ENCODE assay signal across 9 cellular contexts in the genomic region with DNA sequence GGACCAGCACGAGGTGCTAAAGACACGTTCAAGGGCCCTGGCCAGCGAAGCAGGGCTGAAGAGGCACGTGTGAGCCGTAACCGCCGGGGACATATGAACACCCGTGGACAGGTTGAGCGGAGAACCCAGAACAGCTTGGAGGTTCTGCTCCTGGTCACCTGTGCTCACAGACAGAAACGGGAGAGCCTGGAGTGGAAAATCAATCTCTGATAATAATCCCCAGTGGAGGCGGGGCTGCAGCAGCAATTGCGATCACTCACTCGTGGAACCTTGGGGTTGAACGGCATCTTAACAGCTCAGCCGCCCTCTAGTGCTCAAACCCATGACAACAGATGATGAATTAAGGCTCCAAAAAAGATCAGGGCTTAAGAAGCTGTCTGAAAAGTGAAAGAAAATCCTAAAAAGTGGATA. TPM values are rescaled to one million over a fixed set of nuclear protein-coding genes. Genes with fewer than 3 reads are reported as not detected.
DNase-seq lines count a peak whose midpoint lies in the region; ATAC-seq and TF ChIP-seq lines count a peak whose summit lies in the region.
"Had no signal": no experiment of that assay in that cellular context is flagged by ENCODE, and none has a peak within 500 bp of the region (broad histone marks: within the 10 kb centered on the region; RNA-seq: fewer than 3 reads in every experiment).

No MANE protein-coding gene starts in this region.

- DNase-seq in activated CD4-positive, CD25-positive, alpha-beta regulatory T cell treated with anti-CD3 and anti-CD28 coated beads, Interleukin-2, amount 50 U/mL, for 16 hours (ENCODE audit: low read depth, low spot score), result peak; percentile 12
- peak; percentile 47 for DNase-seq in NCI-H82 treated with DMSO at 0.1 percent for 48 hours (lab: John Stamatoyannopoulos, UW; ENCODE audit: unreplicated experiment)
- no peak for DNase-seq in activated naive CD4-positive, alpha-beta T cell treated with anti-CD3 and anti-CD28 coated beads, Interleukin-2, amount 50 U/mL, for 72 hours (ENCODE audit: low spot score in 2 of 2)
- peak in 7 of 9 donors; percentile 42 to 72 (median 64) for DNase-seq in naive thymus-derived CD4-positive, alpha-beta T cell
- no peak for DNase-seq in esophagus muscularis mucosa (ENCODE audit: extremely low spot score)

- H3K9me3 Mint-ChIP-seq in activated naive CD4-positive, alpha-beta T cell treated with anti-CD3 and anti-CD28 coated beads, Interleukin-2, amount 50 U/mL, for 72 hours, result no peaks in the 10 kb centered on the region
- H3K9me3 Mint-ChIP-seq in naive thymus-derived CD4-positive, alpha-beta T cell, result peaks cover 0 to 1% (median 0%) of the 10 kb centered on the region in 11 donors
- H3K9me3 Mint-ChIP-seq: activated naive CD4-positive, alpha-beta T cell treated with anti-CD3 and anti-CD28 coated beads, Interleukin-2, amount 50 U/mL, for 24 hours had no signal

- POLR2A ChIA-PET in naive thymus-derived CD4-positive, alpha-beta T cell (lab: Charles Lee), result interaction anchor here (0.6 to 3.6 kb wide), 8 partner anchors 26 to 184 kb away, joined by 3 to 26 read pairs (median 3); a partner anchor contains a TSS

- H3K27ac ChIP-seq in naive thymus-derived CD4-positive, alpha-beta T cell (ENCODE audit: low read depth, low read length), result no peak overlapping the region
- no peak overlapping the region for H3K27ac ChIP-seq in esophagus muscularis mucosa (replicated peaks in 1 of 4)

- no peaks in the 10 kb centered on the region for H3K36me3 Mint-ChIP-seq in activated naive CD4-positive, alpha-beta T cell treated with anti-CD3 and anti-CD28 coated beads, Interleukin-2, amount 50 U/mL, for 72 hours
- H3K36me3 Mint-ChIP-seq in naive thymus-derived CD4-positive, alpha-beta T cell, result peaks cover 0 to 35% (median 0%) of the 10 kb centered on the region in 5 donors

- H3K9me3 ChIP-seq in naive thymus-derived CD4-positive, alpha-beta T cell (ENCODE audit: control insufficient read depth in 2 of 3, low read length in 3 of 3), result no peaks in the 10 kb centered on the region
- H3K9me3 ChIP-seq in esophagus muscularis mucosa, result no peaks in the 10 kb centered on the region

- no peak for TF ChIP-seq CTCF in esophagus muscularis mucosa (IDR thresholded peaks at IDR 0.05)

- peaks cover 11 to 27% (median 20%) of the 10 kb centered on the region in 7 donors for H3K4me1 Mint-ChIP-seq in naive thymus-derived CD4-positive, alpha-beta T cell

- peaks cover 9% of the 10 kb centered on the region in 2 donors for H3K4me1 ChIP-seq in naive thymus-derived CD4-positive, alpha-beta T cell (ENCODE audit: control insufficient read depth in 2 of 2, insufficient read depth in 2 of 2, low read length in 2 of 2)
- peaks cover 6 to 11% (median 8%) of the 10 kb centered on the region in 4 donors for H3K4me1 ChIP-seq in esophagus muscularis mucosa

- H3K27me3 Mint-ChIP-seq in naive thymus-derived CD4-positive, alpha-beta T cell, result no peaks in the 10 kb centered on the region
- H3K27me3 Mint-ChIP-seq: activated naive CD4-positive, alpha-beta T cell treated with anti-CD3 and anti-CD28 coated beads, Interleukin-2, amount 50 U/mL, for 24 hours had no signal

- no peak overlapping the region for H3K4me3 Mint-ChIP-seq in naive thymus-derived CD4-positive, alpha-beta T cell
- H3K4me3 Mint-ChIP-seq: activated naive CD4-positive, alpha-beta T cell treated with anti-CD3 and anti-CD28 coated beads, Interleukin-2, amount 50 U/mL, for 24 hours had no signal

- TF ChIP-seq POLR2A in esophagus muscularis mucosa (IDR thresholded peaks at IDR 0.05; ENCODE audit: low read depth), result no peak

- H3K4me3 ChIP-seq in naive thymus-derived CD4-positive, alpha-beta T cell (ENCODE audit: low read length), result no peak overlapping the region
- no peak overlapping the region for H3K4me3 ChIP-seq in esophagus muscularis mucosa

- no peak for ATAC-seq in activated CD4-positive, CD25-positive, alpha-beta regulatory T cell treated with anti-CD3 and anti-CD28 coated beads, Interleukin-2, amount 50 U/mL, for 24 hours
- ATAC-seq in activated naive CD4-positive, alpha-beta T cell treated with anti-CD3 and anti-CD28 coated beads, Interleukin-2, amount 50 U/mL, for 72 hours, result no peak
- ATAC-seq in naive thymus-derived CD4-positive, alpha-beta T cell, result peak; percentile 64
- no peak for ATAC-seq in HG02759 (IDR thresholded peaks at IDR 0.05; ENCODE audit: unreplicated experiment)
- ATAC-seq in HG02870 (IDR thresholded peaks at IDR 0.05; ENCODE audit: unreplicated experiment), result no peak

- intact Hi-C loops in naive thymus-derived CD4-positive, alpha-beta T cell (cut with micrococcal nuclease), result loop anchor here in 1 of 2 donors (1.0 to 2.0 kb wide), 3 partner anchors 75 to 168 kb away; no protein-coding TSS in a partner anchor
- intact Hi-C loops in esophagus muscularis mucosa (cut with DNase I), result loop anchor here (10.0 kb wide), 1 partner anchor 167 kb away; no protein-coding TSS in a partner anchor

- CTCF ChIA-PET in naive thymus-derived CD4-positive, alpha-beta T cell (lab: Charles Lee), result interaction anchor here (0.6 to 2.9 kb wide), 22 partner anchors 16 to 473 kb away, joined by 3 to 10 read pairs (median 3); no protein-coding TSS in a partner anchor

- no peaks in the 10 kb centered on the region for H3K27me3 ChIP-seq in naive thymus-derived CD4-positive, alpha-beta T cell (ENCODE audit: control insufficient read depth in 2 of 2, insufficient read depth in 2 of 2, low read length in 2 of 2)
- H3K27me3 ChIP-seq in esophagus muscularis mucosa, result no peaks in the 10 kb centered on the region

- TF ChIP-seq EP300 in esophagus muscularis mucosa (IDR thresholded peaks at IDR 0.05), result no peak

- H3K27ac Mint-ChIP-seq in activated naive CD4-positive, alpha-beta T cell treated with anti-CD3 and anti-CD28 coated beads, Interleukin-2, amount 50 U/mL, for 72 hours, result peak overlapping the region; percentile 14 to 17
- peak overlapping the region in 3 of 9 donors; percentile 0 to 41 (median 3) for H3K27ac Mint-ChIP-seq in naive thymus-derived CD4-positive, alpha-beta T cell
- H3K27ac Mint-ChIP-seq: activated naive CD4-positive, alpha-beta T cell treated with anti-CD3 and anti-CD28 coated beads, Interleukin-2, amount 50 U/mL, for 24 hours had no signal

- 66% methylated on average over 15 of the region's 15 CpGs for WGBS in esophagus muscularis mucosa

- H3K36me3 ChIP-seq in naive thymus-derived CD4-positive, alpha-beta T cell (ENCODE audit: control insufficient read depth in 2 of 3, insufficient read depth in 3 of 3, low read length in 3 of 3), result no peaks in the 10 kb centered on the region
- peaks cover 73 to 99% (median 92%) of the 10 kb centered on the region in 4 donors for H3K36me3 ChIP-seq in esophagus muscularis mucosa

RNA-seq across cellular contexts. Expression of a gene that starts 25.6 kb away (rescaled TPM):
- total RNA-seq in activated naive CD4-positive, alpha-beta T cell treated with anti-CD3 and anti-CD28 coated beads, Interleukin-2, amount 50 U/mL, for 72 hours, result 10 to 100 TPM; 15.2 to 22.0 TPM
- 10 to 100 TPM in 2 of 5 experiments, 1 to 10 TPM in 3; 3.6 to 16.5 (median 4.9) TPM for total RNA-seq in naive thymus-derived CD4-positive, alpha-beta T cell
- polyA plus RNA-seq in naive thymus-derived CD4-positive, alpha-beta T cell, result 1 to 10 TPM; 1.7 to 2.0 TPM
- 10 to 100 TPM; 27.0 to 59.4 (median 43.5) TPM for total RNA-seq in esophagus muscularis mucosa

Comparison
In these comparisons a context has a peak if more than half of its experiments do, and no peak if none do; other contexts are left out.
1. DNase-seq: peak in activated CD4-positive, CD25-positive, alpha-beta regulatory T cell treated with anti-CD3 and anti-CD28 coated beads, Interleukin-2, amount 50 U/mL, for 16 hours (single experiment), NCI-H82 treated with DMSO at 0.1 percent for 48 hours (single experiment) and naive thymus-derived CD4-positive, alpha-beta T cell (7 of 9); none in activated naive CD4-positive, alpha-beta T cell treated with anti-CD3 and anti-CD28 coated beads, Interleukin-2, amount 50 U/mL, for 72 hours (0 of 2) and esophagus muscularis mucosa (single experiment).